ENCODE assay signal across 28 cellular contexts in genomic region chr17:71283486-71283885, GRCh38.
"Had no signal": no experiment of that assay in that cellular context is flagged by ENCODE, and none has a peak within 500 bp of the region (broad histone marks: within the 10 kb centered on the region; RNA-seq: fewer than 3 reads in every experiment).

No MANE protein-coding gene starts in this region.

- H3K27ac ChIP-seq: stomach, suprapubic skin, testis, thoracic aorta, tibial artery, tibial nerve, transverse colon, upper lobe of left lung, upper lobe of right lung, uterus, vagina had no signal

- ATAC-seq: stimulated activated effector memory CD8-positive, alpha-beta T cell treated with anti-CD3 and anti-CD28 coated beads, Interleukin-12 subunit alpha, Interleukin-12 subunit beta, amount 100 ng/mL, for 72 hours; stimulated activated memory B cell treated with anti-CD40 and anti-IgM and Interleukin-4, amounts not matched to agents 10 μg/mL and 1 μg/mL and 100 μg/mL, for 72 hours; stimulated activated naive B cell treated with anti-CD40 and anti-IgM and Interleukin-4, amounts not matched to agents 10 μg/mL and 1 μg/mL and 100 μg/mL, for 72 hours; stimulated activated naive CD8-positive, alpha-beta T cell treated with anti-CD3 and anti-CD28 coated beads, Interleukin-15, amount 100 ng/mL, for 72 hours; stimulated activated naive CD8-positive, alpha-beta T cell treated with anti-CD3 and anti-CD28 coated beads, Interleukin-15, Interleukin-2, amounts not matched to agents 100 U/mL and 50 U/mL, for 24 hours; upper lobe of right lung had no signal

- H3K9me3 ChIP-seq: stomach, suprapubic skin, testis, thoracic aorta, thyroid gland, tibial artery, tibial nerve, transverse colon, upper lobe of left lung, upper lobe of right lung, uterus, vagina had no signal

- H3K4me1 ChIP-seq: testis, upper lobe of right lung, uterus, vagina had no signal

- H3K27me3 ChIP-seq: stomach, suprapubic skin, testis, thyroid gland, tibial artery, tibial nerve, transverse colon, upper lobe of left lung, upper lobe of right lung, uterus, vagina had no signal

- H3K4me1 Mint-ChIP-seq: stimulated activated effector memory CD8-positive, alpha-beta T cell treated with anti-CD3 and anti-CD28 coated beads, Interleukin-12 subunit alpha, Interleukin-12 subunit beta, amount 100 ng/mL, for 72 hours; stimulated activated memory B cell treated with anti-CD40 and anti-IgM and Interleukin-4, amounts not matched to agents 10 μg/mL and 1 μg/mL and 100 μg/mL, for 72 hours; stimulated activated naive B cell treated with anti-CD40 and anti-IgM and Interleukin-4, amounts not matched to agents 10 μg/mL and 1 μg/mL and 100 μg/mL, for 72 hours; stimulated activated naive CD8-positive, alpha-beta T cell treated with anti-CD3 and anti-CD28 coated beads, Interleukin-15, amount 100 ng/mL, for 72 hours had no signal

- H3K4me3 Mint-ChIP-seq: stimulated activated effector memory CD8-positive, alpha-beta T cell treated with anti-CD3 and anti-CD28 coated beads, Interleukin-12 subunit alpha, Interleukin-12 subunit beta, amount 100 ng/mL, for 72 hours; stimulated activated memory B cell treated with anti-CD40 and anti-IgM and Interleukin-4, amounts not matched to agents 10 μg/mL and 1 μg/mL and 100 μg/mL, for 72 hours; stimulated activated naive B cell treated with anti-CD40 and anti-IgM and Interleukin-4, amounts not matched to agents 10 μg/mL and 1 μg/mL and 100 μg/mL, for 72 hours; stimulated activated naive CD8-positive, alpha-beta T cell treated with anti-CD3 and anti-CD28 coated beads, Interleukin-15, amount 100 ng/mL, for 72 hours; stimulated activated naive CD8-positive, alpha-beta T cell treated with anti-CD3 and anti-CD28 coated beads, Interleukin-15, Interleukin-2, amounts not matched to agents 100 ng/mL and 50 ng/mL, for 24 hours; type B pancreatic cell had no signal

- H3K4me3 ChIP-seq: stomach, suprapubic skin, testis, thoracic aorta, thyroid gland, tibial artery, tibial nerve, transverse colon, upper lobe of left lung, upper lobe of right lung, uterus, vagina had no signal

- H3K36me3 Mint-ChIP-seq: stimulated activated effector memory CD8-positive, alpha-beta T cell treated with anti-CD3 and anti-CD28 coated beads, Interleukin-12 subunit alpha, Interleukin-12 subunit beta, amount 100 ng/mL, for 72 hours; stimulated activated memory B cell treated with anti-CD40 and anti-IgM and Interleukin-4, amounts not matched to agents 10 μg/mL and 1 μg/mL and 100 μg/mL, for 72 hours; stimulated activated naive B cell treated with anti-CD40 and anti-IgM and Interleukin-4, amounts not matched to agents 10 μg/mL and 1 μg/mL and 100 μg/mL, for 72 hours; type B pancreatic cell had no signal

- H3K9me3 Mint-ChIP-seq: type B pancreatic cell had no signal

- H3K36me3 ChIP-seq: stomach, suprapubic skin, thoracic aorta, thyroid gland, tibial artery, tibial nerve, transverse colon, upper lobe of left lung, upper lobe of right lung, uterus, vagina had no signal

- H3K27me3 Mint-ChIP-seq: stimulated activated memory B cell treated with anti-CD40 and anti-IgM and Interleukin-4, amounts not matched to agents 10 μg/mL and 1 μg/mL and 100 μg/mL, for 72 hours; stimulated activated naive B cell treated with anti-CD40 and anti-IgM and Interleukin-4, amounts not matched to agents 10 μg/mL and 1 μg/mL and 100 μg/mL, for 72 hours; stimulated activated naive CD8-positive, alpha-beta T cell treated with anti-CD3 and anti-CD28 coated beads, Interleukin-15, amount 100 ng/mL, for 72 hours; stimulated activated naive CD8-positive, alpha-beta T cell treated with anti-CD3 and anti-CD28 coated beads, Interleukin-15, Interleukin-2, amounts not matched to agents 100 ng/mL and 50 ng/mL, for 24 hours had no signal

- H3K27ac Mint-ChIP-seq: stimulated activated effector memory CD8-positive, alpha-beta T cell treated with anti-CD3 and anti-CD28 coated beads, Interleukin-12 subunit alpha, Interleukin-12 subunit beta, amount 100 ng/mL, for 72 hours; stimulated activated memory B cell treated with anti-CD40 and anti-IgM and Interleukin-4, amounts not matched to agents 10 μg/mL and 1 μg/mL and 100 μg/mL, for 72 hours; stimulated activated naive B cell treated with anti-CD40 and anti-IgM and Interleukin-4, amounts not matched to agents 10 μg/mL and 1 μg/mL and 100 μg/mL, for 72 hours; stimulated activated naive CD8-positive, alpha-beta T cell treated with anti-CD3 and anti-CD28 coated beads, Interleukin-15, amount 100 ng/mL, for 72 hours; stimulated activated naive CD8-positive, alpha-beta T cell treated with anti-CD3 and anti-CD28 coated beads, Interleukin-15, Interleukin-2, amounts not matched to agents 100 ng/mL and 50 ng/mL, for 24 hours; type B pancreatic cell had no signal

- DNase-seq: stimulated activated CD4-positive, alpha-beta T cell treated with anti-CD3 and anti-CD28 coated beads, Interleukin-2, amount 100 ng/mL, for 48 hours; stimulated activated CD4-positive, alpha-beta T cell treated with anti-CD3 and anti-CD28 coated beads, Interleukin-4, amount 100 ng/mL, for 1 hour; stimulated activated CD4-positive, alpha-beta T cell treated with anti-CD3 and anti-CD28 coated beads, Interleukin-4, amount 100 ng/mL, for 24 hours; stimulated activated CD4-positive, alpha-beta T cell treated with anti-CD3 and anti-CD28 coated beads, Interleukin-4, amount 100 ng/mL, for 4 hours; stimulated activated CD8-positive, alpha-beta memory T cell treated with anti-CD3 and anti-CD28 coated beads, Interleukin-4, amount 100 ng/mL, for 48 hours; stimulated activated naive B cell treated with anti-CD40 and anti-IgM and Interleukin-4, amounts not matched to agents 10 μg/mL and 1 μg/mL and 100 μg/mL, for 72 hours; stimulated activated naive CD4-positive, alpha-beta T cell; stimulated activated naive CD4-positive, alpha-beta T cell treated with Interleukin-2 at 50 U/mL for 16 hours; stimulated activated naive CD8-positive, alpha-beta T cell treated with anti-CD3 and anti-CD28 coated beads, Interleukin-15, amount 100 ng/mL, for 72 hours; stimulated activated naive CD8-positive, alpha-beta T cell treated with anti-CD3 and anti-CD28 coated beads, Interleukin-15, Interleukin-2, amounts not matched to agents 100 U/mL and 50 U/mL, for 24 hours; stomach; substantia nigra; testis; tibial artery; transverse colon; trophoblast cell; upper lobe of left lung; upper lobe of right lung; uterus had no signal
